In genomic region chr3:112086018-112086854, GRCh38 we compare ENCODE assay signal across 1 cellular context.
TF ChIP-seq lines count a peak whose summit lies in the region.

A gene with protein sequence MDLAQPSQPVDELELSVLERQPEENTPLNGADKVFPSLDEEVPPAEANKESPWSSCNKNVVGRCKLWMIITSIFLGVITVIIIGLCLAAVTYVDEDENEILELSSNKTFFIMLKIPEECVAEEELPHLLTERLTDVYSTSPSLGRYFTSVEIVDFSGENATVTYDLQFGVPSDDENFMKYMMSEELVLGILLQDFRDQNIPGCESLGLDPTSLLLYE (plus strand): TSS chr3:112086389. CDS start chr3:112086408, 19 bp downstream.

TF ChIP-seq in K562, 482 proteins besides CTCF, POLR2A, EP300 and RAD21 (continued from another document):
- TF ChIP-seq, protein P1, sequence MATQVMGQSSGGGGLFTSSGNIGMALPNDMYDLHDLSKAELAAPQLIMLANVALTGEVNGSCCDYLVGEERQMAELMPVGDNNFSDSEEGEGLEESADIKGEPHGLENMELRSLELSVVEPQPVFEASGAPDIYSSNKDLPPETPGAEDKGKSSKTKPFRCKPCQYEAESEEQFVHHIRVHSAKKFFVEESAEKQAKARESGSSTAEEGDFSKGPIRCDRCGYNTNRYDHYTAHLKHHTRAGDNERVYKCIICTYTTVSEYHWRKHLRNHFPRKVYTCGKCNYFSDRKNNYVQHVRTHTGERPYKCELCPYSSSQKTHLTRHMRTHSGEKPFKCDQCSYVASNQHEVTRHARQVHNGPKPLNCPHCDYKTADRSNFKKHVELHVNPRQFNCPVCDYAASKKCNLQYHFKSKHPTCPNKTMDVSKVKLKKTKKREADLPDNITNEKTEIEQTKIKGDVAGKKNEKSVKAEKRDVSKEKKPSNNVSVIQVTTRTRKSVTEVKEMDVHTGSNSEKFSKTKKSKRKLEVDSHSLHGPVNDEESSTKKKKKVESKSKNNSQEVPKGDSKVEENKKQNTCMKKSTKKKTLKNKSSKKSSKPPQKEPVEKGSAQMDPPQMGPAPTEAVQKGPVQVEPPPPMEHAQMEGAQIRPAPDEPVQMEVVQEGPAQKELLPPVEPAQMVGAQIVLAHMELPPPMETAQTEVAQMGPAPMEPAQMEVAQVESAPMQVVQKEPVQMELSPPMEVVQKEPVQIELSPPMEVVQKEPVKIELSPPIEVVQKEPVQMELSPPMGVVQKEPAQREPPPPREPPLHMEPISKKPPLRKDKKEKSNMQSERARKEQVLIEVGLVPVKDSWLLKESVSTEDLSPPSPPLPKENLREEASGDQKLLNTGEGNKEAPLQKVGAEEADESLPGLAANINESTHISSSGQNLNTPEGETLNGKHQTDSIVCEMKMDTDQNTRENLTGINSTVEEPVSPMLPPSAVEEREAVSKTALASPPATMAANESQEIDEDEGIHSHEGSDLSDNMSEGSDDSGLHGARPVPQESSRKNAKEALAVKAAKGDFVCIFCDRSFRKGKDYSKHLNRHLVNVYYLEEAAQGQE (CRISPR knock-in tag; IDR thresholded peaks at IDR 0.05; ENCODE audit: low read depth): no peak
- TF ChIP-seq PML (IDR thresholded peaks at IDR 0.05; ENCODE audit: low read length): no peak
- no peak for TF ChIP-seq RCOR1 (IDR thresholded peaks at IDR 0.05; ENCODE audit: borderline replicate concordance in 1 of 2, low read depth in 2 of 2, low read length in 2 of 2)
- no peak for TF ChIP-seq ZNF77 (CRISPR knock-in tag; IDR thresholded peaks at IDR 0.05)
- no peak for TF ChIP-seq ZNF584 (CRISPR knock-in tag; IDR thresholded peaks at IDR 0.05; ENCODE audit: low read depth)
- no peak for TF ChIP-seq ZNF561 (CRISPR knock-in tag; conservative IDR thresholded peaks at IDR 0.05)
- TF ChIP-seq NR1H2 (CRISPR knock-in tag; IDR thresholded peaks at IDR 0.05): no peak
- TF ChIP-seq ZNF41 (CRISPR knock-in tag; conservative IDR thresholded peaks at IDR 0.05): no peak
- TF ChIP-seq ZNF134 (CRISPR knock-in tag; conservative IDR thresholded peaks at IDR 0.05): no peak
- TF ChIP-seq ESRRA (IDR thresholded peaks at IDR 0.05; ENCODE audit: borderline replicate concordance, low read depth): 0 out of 2 replicates have a peak, but pooled peaks have one; percentile 12
- TF ChIP-seq ZNF778 (CRISPR knock-in tag; IDR thresholded peaks at IDR 0.05): no peak
- no peak for TF ChIP-seq CBX8 (IDR thresholded peaks at IDR 0.05; ENCODE audit: borderline replicate concordance, extremely low read depth, low read depth, low read length, poor library complexity, severe bottlenecking)
- TF ChIP-seq, protein P2, sequence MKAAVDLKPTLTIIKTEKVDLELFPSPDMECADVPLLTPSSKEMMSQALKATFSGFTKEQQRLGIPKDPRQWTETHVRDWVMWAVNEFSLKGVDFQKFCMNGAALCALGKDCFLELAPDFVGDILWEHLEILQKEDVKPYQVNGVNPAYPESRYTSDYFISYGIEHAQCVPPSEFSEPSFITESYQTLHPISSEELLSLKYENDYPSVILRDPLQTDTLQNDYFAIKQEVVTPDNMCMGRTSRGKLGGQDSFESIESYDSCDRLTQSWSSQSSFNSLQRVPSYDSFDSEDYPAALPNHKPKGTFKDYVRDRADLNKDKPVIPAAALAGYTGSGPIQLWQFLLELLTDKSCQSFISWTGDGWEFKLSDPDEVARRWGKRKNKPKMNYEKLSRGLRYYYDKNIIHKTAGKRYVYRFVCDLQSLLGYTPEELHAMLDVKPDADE (conservative IDR thresholded peaks at IDR 0.05; ENCODE audit: control insufficient read depth, low read depth, low read length): no peak
- TF ChIP-seq IFI16 (CRISPR knock-in tag; IDR thresholded peaks at IDR 0.05): no peak
- TF ChIP-seq TRIM28 (IDR thresholded peaks at IDR 0.05): no peak
- no peak for TF ChIP-seq ZNF780A (CRISPR knock-in tag; IDR thresholded peaks at IDR 0.05)
- no peak for TF ChIP-seq ZNF707 (CRISPR knock-in tag; conservative IDR thresholded peaks at IDR 0.05)
- no peak for TF ChIP-seq MTF1 (CRISPR knock-in tag; IDR thresholded peaks at IDR 0.05; ENCODE audit: borderline replicate concordance)
- no peak for TF ChIP-seq TCF7L2 (IDR thresholded peaks at IDR 0.05; ENCODE audit: low read depth, low read length)
- TF ChIP-seq, protein P3, sequence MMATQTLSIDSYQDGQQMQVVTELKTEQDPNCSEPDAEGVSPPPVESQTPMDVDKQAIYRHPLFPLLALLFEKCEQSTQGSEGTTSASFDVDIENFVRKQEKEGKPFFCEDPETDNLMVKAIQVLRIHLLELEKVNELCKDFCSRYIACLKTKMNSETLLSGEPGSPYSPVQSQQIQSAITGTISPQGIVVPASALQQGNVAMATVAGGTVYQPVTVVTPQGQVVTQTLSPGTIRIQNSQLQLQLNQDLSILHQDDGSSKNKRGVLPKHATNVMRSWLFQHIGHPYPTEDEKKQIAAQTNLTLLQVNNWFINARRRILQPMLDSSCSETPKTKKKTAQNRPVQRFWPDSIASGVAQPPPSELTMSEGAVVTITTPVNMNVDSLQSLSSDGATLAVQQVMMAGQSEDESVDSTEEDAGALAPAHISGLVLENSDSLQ (IDR thresholded peaks at IDR 0.05): peak; percentile 60
- no peak for TF ChIP-seq POLR3A (IDR thresholded peaks at IDR 0.05; ENCODE audit: borderline replicate concordance, extremely low read depth, insufficient read depth, insufficient read length)
- 0 out of 2 replicates have a peak, but pooled peaks have one; percentile 39 for TF ChIP-seq ZBTB17 (CRISPR knock-in tag; IDR thresholded peaks at IDR 0.05)
- TF ChIP-seq PATZ1 (CRISPR knock-in tag; IDR thresholded peaks at IDR 0.05; ENCODE audit: borderline replicate concordance): no peak
- no peak for TF ChIP-seq HMG20A (CRISPR knock-in tag; conservative IDR thresholded peaks at IDR 0.05)
- no peak for TF ChIP-seq RBM15 (IDR thresholded peaks at IDR 0.05; ENCODE audit: insufficient read depth, low read length)
- no peak for TF ChIP-seq TAF9B (IDR thresholded peaks at IDR 0.05; ENCODE audit: partially characterized antibody)
- no peak for TF ChIP-seq NR4A1 (CRISPR knock-in tag; IDR thresholded peaks at IDR 0.05)
- no peak for TF ChIP-seq NR4A1 (tag; IDR thresholded peaks at IDR 0.05)
- TF ChIP-seq L3MBTL2 (IDR thresholded peaks at IDR 0.05): peak; percentile 96
- no peak for TF ChIP-seq ILF3 (IDR thresholded peaks at IDR 0.05; ENCODE audit: borderline replicate concordance)
- TF ChIP-seq MCM2 (IDR thresholded peaks at IDR 0.05; ENCODE audit: low read depth): no peak
- no peak for TF ChIP-seq TCF3 (CRISPR knock-in tag; IDR thresholded peaks at IDR 0.05)
- TF ChIP-seq ZBTB26 (CRISPR knock-in tag; IDR thresholded peaks at IDR 0.05): no peak
- no peak for TF ChIP-seq MTA1 (IDR thresholded peaks at IDR 0.05; ENCODE audit: borderline replicate concordance)
- TF ChIP-seq HMG20B (CRISPR knock-in tag; IDR thresholded peaks at IDR 0.05): no peak
- TF ChIP-seq FOXJ2 (tag; IDR thresholded peaks at IDR 0.05): no peak
- TF ChIP-seq, protein P4, sequence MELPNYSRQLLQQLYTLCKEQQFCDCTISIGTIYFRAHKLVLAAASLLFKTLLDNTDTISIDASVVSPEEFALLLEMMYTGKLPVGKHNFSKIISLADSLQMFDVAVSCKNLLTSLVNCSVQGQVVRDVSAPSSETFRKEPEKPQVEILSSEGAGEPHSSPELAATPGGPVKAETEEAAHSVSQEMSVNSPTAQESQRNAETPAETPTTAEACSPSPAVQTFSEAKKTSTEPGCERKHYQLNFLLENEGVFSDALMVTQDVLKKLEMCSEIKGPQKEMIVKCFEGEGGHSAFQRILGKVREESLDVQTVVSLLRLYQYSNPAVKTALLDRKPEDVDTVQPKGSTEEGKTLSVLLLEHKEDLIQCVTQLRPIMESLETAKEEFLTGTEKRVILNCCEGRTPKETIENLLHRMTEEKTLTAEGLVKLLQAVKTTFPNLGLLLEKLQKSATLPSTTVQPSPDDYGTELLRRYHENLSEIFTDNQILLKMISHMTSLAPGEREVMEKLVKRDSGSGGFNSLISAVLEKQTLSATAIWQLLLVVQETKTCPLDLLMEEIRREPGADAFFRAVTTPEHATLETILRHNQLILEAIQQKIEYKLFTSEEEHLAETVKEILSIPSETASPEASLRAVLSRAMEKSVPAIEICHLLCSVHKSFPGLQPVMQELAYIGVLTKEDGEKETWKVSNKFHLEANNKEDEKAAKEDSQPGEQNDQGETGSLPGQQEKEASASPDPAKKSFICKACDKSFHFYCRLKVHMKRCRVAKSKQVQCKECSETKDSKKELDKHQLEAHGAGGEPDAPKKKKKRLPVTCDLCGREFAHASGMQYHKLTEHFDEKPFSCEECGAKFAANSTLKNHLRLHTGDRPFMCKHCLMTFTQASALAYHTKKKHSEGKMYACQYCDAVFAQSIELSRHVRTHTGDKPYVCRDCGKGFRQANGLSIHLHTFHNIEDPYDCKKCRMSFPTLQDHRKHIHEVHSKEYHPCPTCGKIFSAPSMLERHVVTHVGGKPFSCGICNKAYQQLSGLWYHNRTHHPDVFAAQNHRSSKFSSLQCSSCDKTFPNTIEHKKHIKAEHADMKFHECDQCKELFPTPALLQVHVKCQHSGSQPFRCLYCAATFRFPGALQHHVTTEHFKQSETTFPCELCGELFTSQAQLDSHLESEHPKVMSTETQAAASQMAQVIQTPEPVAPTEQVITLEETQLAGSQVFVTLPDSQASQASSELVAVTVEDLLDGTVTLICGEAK (IDR thresholded peaks at IDR 0.05): no peak
- TF ChIP-seq, protein P4 (CRISPR knock-in tag; IDR thresholded peaks at IDR 0.05): no peak
- TF ChIP-seq, protein P5, sequence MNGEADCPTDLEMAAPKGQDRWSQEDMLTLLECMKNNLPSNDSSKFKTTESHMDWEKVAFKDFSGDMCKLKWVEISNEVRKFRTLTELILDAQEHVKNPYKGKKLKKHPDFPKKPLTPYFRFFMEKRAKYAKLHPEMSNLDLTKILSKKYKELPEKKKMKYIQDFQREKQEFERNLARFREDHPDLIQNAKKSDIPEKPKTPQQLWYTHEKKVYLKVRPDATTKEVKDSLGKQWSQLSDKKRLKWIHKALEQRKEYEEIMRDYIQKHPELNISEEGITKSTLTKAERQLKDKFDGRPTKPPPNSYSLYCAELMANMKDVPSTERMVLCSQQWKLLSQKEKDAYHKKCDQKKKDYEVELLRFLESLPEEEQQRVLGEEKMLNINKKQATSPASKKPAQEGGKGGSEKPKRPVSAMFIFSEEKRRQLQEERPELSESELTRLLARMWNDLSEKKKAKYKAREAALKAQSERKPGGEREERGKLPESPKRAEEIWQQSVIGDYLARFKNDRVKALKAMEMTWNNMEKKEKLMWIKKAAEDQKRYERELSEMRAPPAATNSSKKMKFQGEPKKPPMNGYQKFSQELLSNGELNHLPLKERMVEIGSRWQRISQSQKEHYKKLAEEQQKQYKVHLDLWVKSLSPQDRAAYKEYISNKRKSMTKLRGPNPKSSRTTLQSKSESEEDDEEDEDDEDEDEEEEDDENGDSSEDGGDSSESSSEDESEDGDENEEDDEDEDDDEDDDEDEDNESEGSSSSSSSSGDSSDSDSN (IDR thresholded peaks at IDR 0.05; ENCODE audit: borderline replicate concordance in 1 of 2, low read depth in 2 of 2, low read length in 2 of 2): 0 out of 4 replicates have a peak, but pooled peaks of 1 of the 2 experiments have one; percentile 40
- TF ChIP-seq ZNF217 (CRISPR knock-in tag; IDR thresholded peaks at IDR 0.05): no peak
TF ChIP-seq in K562: peak in this region for 40.
